In genomic region chr16:2152695-2153506, GRCh38 we compare ENCODE assay signal across 8 cellular contexts. TPM values are rescaled to one million over a fixed set of nuclear protein-coding genes. Genes with fewer than 3 reads are reported as not detected.
DNase-seq lines count a peak whose midpoint lies in the region; ATAC-seq and TF ChIP-seq lines count a peak whose summit lies in the region.

No MANE protein-coding gene starts in this region.

- H3K27me3 ChIP-seq in OCI-LY3 (ENCODE audit: low read depth, low read length) (peaks cover 4% of the 10 kb centered on the region; the same call in 1 of the 2 replicates), breast epithelium (no peaks in the 10 kb centered on the region), mucosa of rectum (ENCODE audit: control insufficient read depth in 2 of 2, insufficient read depth in 2 of 2, low read length in 2 of 2) (no peaks in the 10 kb centered on the region)

- H3K36me3 ChIP-seq in OCI-LY3 (replicated peaks; ENCODE audit: low read depth, low read length) (peaks cover 37% of the 10 kb centered on the region), breast epithelium (no peaks in the 10 kb centered on the region), mucosa of rectum (ENCODE audit: control insufficient read depth in 2 of 2, insufficient read depth in 2 of 2, low read length in 2 of 2) (peaks cover 3 to 11% of the 10 kb centered on the region in 2 donors)

- H3K79me2 ChIP-seq in OCI-LY3 (ENCODE audit: low read length): peaks cover 60% of the 10 kb centered on the region

- no peak for ATAC-seq in GM21528 (IDR thresholded peaks at IDR 0.05; ENCODE audit: low FRiP score, unreplicated experiment)

- H3K9me3 ChIP-seq in OCI-LY3 (ENCODE audit: insufficient read depth, low read length): no peaks in the 10 kb centered on the region
- no peaks in the 10 kb centered on the region for H3K9me3 ChIP-seq in breast epithelium
- no peaks in the 10 kb centered on the region for H3K9me3 ChIP-seq in mucosa of rectum (ENCODE audit: control insufficient read depth in 2 of 2, low read length in 2 of 2)

- H3K27ac ChIP-seq in OCI-LY3 (ENCODE audit: low read length) (peak overlapping the region; percentile 72), breast epithelium (peak overlapping the region; percentile 60 to 84), mucosa of rectum (ENCODE audit: low read depth in 2 of 2, low read length in 2 of 2) (peak overlapping the region; percentile 87 to 88)

- peak overlapping the region; percentile 99 for H3K4me2 ChIP-seq in OCI-LY3 (ENCODE audit: low read length)

- no peak for TF ChIP-seq POLR2A in breast epithelium (IDR thresholded peaks at IDR 0.05)

- no peak overlapping the region for H2AFZ ChIP-seq in OCI-LY3 (ENCODE audit: low read depth, low read length)

- DNase-seq in NCI-H2081 (lab: John Stamatoyannopoulos, UW) (peak; percentile 20 to 44), NCI-H2081 treated with DMSO at 0.1 percent for 48 hours (lab: John Stamatoyannopoulos, UW) (no peak), breast epithelium (ENCODE audit: low spot score in 2 of 2) (no peak), T-helper 9 cell (no peak), NCI-H2196 (lab: John Stamatoyannopoulos, UW; ENCODE audit: unreplicated experiment) (no peak)

- peaks cover 57% of the 10 kb centered on the region for H3K4me1 ChIP-seq in OCI-LY3 (ENCODE audit: low read length)
- H3K4me1 ChIP-seq in breast epithelium: peaks cover 36 to 53% of the 10 kb centered on the region in 2 donors
- peaks cover 79 to 81% of the 10 kb centered on the region in 2 donors for H3K4me1 ChIP-seq in mucosa of rectum (ENCODE audit: control insufficient read depth in 2 of 2, insufficient read depth in 2 of 2, low read length in 2 of 2)

- peaks cover 48% of the 10 kb centered on the region for H4K20me1 ChIP-seq in OCI-LY3 (ENCODE audit: insufficient read depth, low read length)

- peak overlapping the region; percentile 88 for H3K4me3 ChIP-seq in OCI-LY3 (ENCODE audit: low read length)
- peak overlapping the region; percentile 82 to 90 (median 89) for H3K4me3 ChIP-seq in breast epithelium
- H3K4me3 ChIP-seq in mucosa of rectum (ENCODE audit: low read length in 2 of 2): peak overlapping the region; percentile 84 to 90

- peak overlapping the region; percentile 99 for H3K9ac ChIP-seq in OCI-LY3 (ENCODE audit: low read length)
- peak overlapping the region; percentile 82 to 95 for H3K9ac ChIP-seq in mucosa of rectum (ENCODE audit: low read depth in 1 of 2, low read length in 2 of 2)

- TF ChIP-seq CTCF in OCI-LY3 (IDR thresholded peaks at IDR 0.05; ENCODE audit: low read depth, low read length) (peak; percentile 23), breast epithelium (IDR thresholded peaks at IDR 0.05) (no peak)

- intact Hi-C loops in breast epithelium (cut with DNase I; ENCODE audit: low total_unique reads): no loop called here

RNA-seq across cellular contexts. Expression of gene TRAF7, which starts 2.7 kb away (rescaled TPM):
- 10 to 100 TPM; 28.4 to 35.4 (median 32.5) TPM for total RNA-seq in breast epithelium

RNA-seq across cellular contexts. Expression of gene RAB26, which starts 4.5 kb away (rescaled TPM):
- 1 to 10 TPM in 2 of 3 donors, not detected in 1; 3.5 to 3.9 TPM for total RNA-seq in breast epithelium

RNA-seq across cellular contexts. Expression of gene PKD1, which starts 17.2 kb away (rescaled TPM):
- 100 to 1,000 TPM in 2 of 3 donors, 10 to 100 TPM in 1; 74.2 to 110 (median 107) TPM for total RNA-seq in breast epithelium

RNA-seq across cellular contexts. Expression of gene CASKIN1, which starts 43.5 kb away (rescaled TPM):
- under 1 TPM in 2 of 3 donors, not detected in 1; 0.33 to 0.44 TPM for total RNA-seq in breast epithelium

RNA-seq across cellular contexts. Expression of gene MLST8, which starts 52.4 kb away (rescaled TPM):
- total RNA-seq in breast epithelium: 10 to 100 TPM; 42.7 to 48.1 (median 46.5) TPM

Comparison
In these comparisons a context has a peak if more than half of its experiments do, and no peak if none do; other contexts are left out.
1. DNase-seq: peak in NCI-H2081 (2 of 2); none in NCI-H2081 treated with DMSO at 0.1 percent for 48 hours (single experiment), breast epithelium (0 of 2), T-helper 9 cell (single experiment) and NCI-H2196 (single experiment).
2. Peak in every context shown above with its lines, with median percentiles within 50 percentile points of each other: H3K27ac ChIP-seq and H3K4me3 ChIP-seq.